Comparison of ENCODE assay signal across 10 cellular contexts in the genomic region with DNA sequence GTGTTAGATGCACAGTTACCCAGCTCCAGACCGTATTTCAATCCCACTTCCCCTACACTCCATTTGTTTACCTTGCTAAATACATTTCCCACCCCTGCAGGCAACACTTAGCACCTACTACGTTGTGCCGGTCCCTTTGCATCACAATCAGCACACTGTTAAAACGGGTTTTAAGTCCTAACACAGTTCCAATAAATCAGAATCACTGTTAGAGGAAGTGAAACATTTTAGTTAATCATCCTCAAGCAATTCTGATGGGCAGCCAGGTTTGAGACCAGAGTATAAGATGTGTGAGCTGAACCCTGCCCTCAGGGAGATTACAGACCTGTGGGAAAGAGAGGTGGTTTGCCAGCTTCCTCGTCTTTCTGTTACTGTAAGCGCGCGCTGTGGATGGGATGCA. TPM values are rescaled to one million over a fixed set of nuclear protein-coding genes. Genes with fewer than 3 reads are reported as not detected.
A peak's percentile ranks its signal among the peaks of the same experiment; 100 is the strongest.
DNase-seq lines count a peak whose midpoint lies in the region; ATAC-seq and TF ChIP-seq lines count a peak whose summit lies in the region.
"Had no signal": no experiment of that assay in that cellular context is flagged by ENCODE, and none has a peak within 500 bp of the region (broad histone marks: within the 10 kb centered on the region; RNA-seq: fewer than 3 reads in every experiment).

No MANE protein-coding gene starts in this region.

- no peak overlapping the region for H3K9ac ChIP-seq in smooth muscle cell (ENCODE audit: low read depth)

- H2AFZ ChIP-seq in smooth muscle cell (ENCODE audit: low read depth), result no peak overlapping the region

- no peaks in the 10 kb centered on the region for H3K27me3 Mint-ChIP-seq in activated CD4-positive, alpha-beta T cell treated with anti-CD3 and anti-CD28 coated beads for 36 hours

- peaks cover 38% of the 10 kb centered on the region for H4K20me1 ChIP-seq in smooth muscle cell (ENCODE audit: low read depth)

- H3F3A ChIP-seq in smooth muscle cell (ENCODE audit: low read depth), result peaks cover 24% of the 10 kb centered on the region

- H3K4me1 Mint-ChIP-seq in activated CD4-positive, alpha-beta T cell treated with anti-CD3 and anti-CD28 coated beads for 36 hours, result peaks cover 52% of the 10 kb centered on the region

- peak overlapping the region; percentile 94 for H3K4me2 ChIP-seq in smooth muscle cell

- H3K27ac Mint-ChIP-seq in activated CD4-positive, alpha-beta T cell treated with anti-CD3 and anti-CD28 coated beads for 36 hours, result peak overlapping the region; percentile 45

- H3K27me3 ChIP-seq in RWPE2 (ENCODE audit: insufficient read depth, poor library complexity, severe bottlenecking), result no peaks in the 10 kb centered on the region
- H3K27me3 ChIP-seq in smooth muscle cell (ENCODE audit: low read depth), result no peaks in the 10 kb centered on the region
- no peaks in the 10 kb centered on the region for H3K27me3 ChIP-seq in gastrocnemius medialis

- H3K79me2 ChIP-seq in smooth muscle cell (ENCODE audit: low read depth), result peaks cover 42% of the 10 kb centered on the region

- in situ Hi-C loops in gastrocnemius medialis (cut with MboI; ENCODE audit: low sequenced_read_pairs in 4 of 4), result no loop called here

- H3K4me3 Mint-ChIP-seq in activated CD4-positive, alpha-beta T cell treated with anti-CD3 and anti-CD28 coated beads for 36 hours, result peak overlapping the region; percentile 100

- DNase-seq in activated CD4-positive, alpha-beta T cell treated with anti-CD3 and anti-CD28 coated beads for 36 hours, result no peak
- DNase-seq in activated CD4-positive, alpha-beta T cell treated with anti-CD3 and anti-CD28 coated beads, Interleukin-2, amount 50 U/mL, for 1 hour, result no peak
- no peak for DNase-seq in RWPE2 (ENCODE audit: low spot score)
- DNase-seq in fibroblast of villous mesenchyme (ENCODE audit: low read depth), result no peak
- no peak for DNase-seq in smooth muscle cell (lab: John Stamatoyannopoulos, UW; ENCODE audit: unreplicated experiment)
- DNase-seq in gastrocnemius medialis, result no peak
- DNase-seq in HuH-7 (ENCODE audit: low spot score), result no peak
- DNase-seq: NCI-H2171 had no signal

- H3K9me3 ChIP-seq in RWPE2 (ENCODE audit: severe bottlenecking), result no peaks in the 10 kb centered on the region
- H3K9me3 ChIP-seq in smooth muscle cell (replicated peaks; ENCODE audit: low read depth), result no peaks in the 10 kb centered on the region
- H3K9me3 ChIP-seq in gastrocnemius medialis, result no peaks in the 10 kb centered on the region

- WGBS in smooth muscle cell (ENCODE audit: low lambda C conversion rate), result 21% methylated on average over 8 of the region's 8 CpGs

- H3K4me3 ChIP-seq in RWPE2 (ENCODE audit: severe bottlenecking) (no peak overlapping the region), fibroblast of villous mesenchyme (ENCODE audit: low read depth, low read length) (peak overlapping the region; percentile 97), smooth muscle cell (peak overlapping the region; percentile 89), gastrocnemius medialis (peak overlapping the region in 1 of 4 donors; percentile 92)

- TF ChIP-seq CTCF in RWPE2 (IDR thresholded peaks at IDR 0.05; ENCODE audit: poor library complexity, severe bottlenecking) (no peak), fibroblast of villous mesenchyme (IDR thresholded peaks at IDR 0.05; ENCODE audit: insufficient read depth, low read depth, low read length) (no peak), smooth muscle cell (IDR thresholded peaks at IDR 0.05; ENCODE audit: borderline replicate concordance, insufficient read depth, poor library complexity, severe bottlenecking) (no peak), gastrocnemius medialis (IDR thresholded peaks at IDR 0.05 in 4 of 5, conservative IDR thresholded peaks at IDR 0.05 in 1 of 5) (no peak)

- intact Hi-C loops in activated CD4-positive, alpha-beta T cell treated with anti-CD3 and anti-CD28 coated beads for 36 hours (cut with DNase I, micrococcal nuclease), result no loop called here
- intact Hi-C loops in gastrocnemius medialis (cut with DNase I; ENCODE audit: low total_unique reads), result no loop called here

- TF ChIP-seq POLR2A in gastrocnemius medialis (IDR thresholded peaks at IDR 0.05), result no peak

- CTCF ChIA-PET in activated CD4-positive, alpha-beta T cell treated with anti-CD3 and anti-CD28 coated beads for 36 hours (lab: Charles Lee), result interaction anchor here (0.6 to 6.1 kb wide), 5 partner anchors 24 to 182 kb away, joined by 3 to 40 read pairs (median 13); no protein-coding TSS in a partner anchor

- H3K4me1 ChIP-seq in RWPE2 (ENCODE audit: insufficient read depth, poor library complexity, severe bottlenecking) (peaks cover 12% of the 10 kb centered on the region), smooth muscle cell (ENCODE audit: low read depth) (peaks cover 39% of the 10 kb centered on the region), gastrocnemius medialis (peaks cover 26 to 35% of the 10 kb centered on the region in 2 donors)

- H3K36me3 ChIP-seq in RWPE2 (ENCODE audit: low read depth), result peaks cover 15% of the 10 kb centered on the region
- no peaks in the 10 kb centered on the region for H3K36me3 ChIP-seq in smooth muscle cell (ENCODE audit: low read depth)
- H3K36me3 ChIP-seq in gastrocnemius medialis, result no peaks in the 10 kb centered on the region

- no peaks in the 10 kb centered on the region for H3K9me3 Mint-ChIP-seq in activated CD4-positive, alpha-beta T cell treated with anti-CD3 and anti-CD28 coated beads for 36 hours (ENCODE audit: low read depth)

- peak overlapping the region; percentile 92 for H3K27ac ChIP-seq in RWPE2 (ENCODE audit: poor library complexity, severe bottlenecking)
- H3K27ac ChIP-seq in smooth muscle cell (ENCODE audit: low read depth), result peak overlapping the region; percentile 93
- no peak overlapping the region for H3K27ac ChIP-seq in gastrocnemius medialis

- H3K36me3 Mint-ChIP-seq in activated CD4-positive, alpha-beta T cell treated with anti-CD3 and anti-CD28 coated beads for 36 hours (ENCODE audit: low read depth), result peaks cover 31% of the 10 kb centered on the region

- POLR2A ChIA-PET in activated CD4-positive, alpha-beta T cell treated with anti-CD3 and anti-CD28 coated beads for 36 hours (lab: Charles Lee), result no interaction called here

- ATAC-seq in activated CD4-positive, alpha-beta T cell treated with anti-CD3 and anti-CD28 coated beads for 36 hours, result no peak
- no peak for ATAC-seq in RWPE2 (ENCODE audit: low read depth)
- no peak for ATAC-seq in GM18870 (IDR thresholded peaks at IDR 0.05; ENCODE audit: unreplicated experiment)
- no peak for ATAC-seq in gastrocnemius medialis

RNA-seq across cellular contexts. Expression of gene ZCCHC3, which starts 3.0 kb away (rescaled TPM):
- total RNA-seq in activated CD4-positive, alpha-beta T cell treated with anti-CD3 and anti-CD28 coated beads for 36 hours, result 10 to 100 TPM; 15.6 to 16.4 TPM
- total RNA-seq in fibroblast of villous mesenchyme, result 10.6 and 11.2 TPM in 2 replicates
- total RNA-seq in smooth muscle cell, result 25.9 and 27.7 TPM in 2 replicates
- 26.2 and 32.4 TPM in 2 replicates for polyA plus RNA-seq in smooth muscle cell
- total RNA-seq in gastrocnemius medialis, result 1 to 10 TPM; 6.7 to 9.4 (median 7.9) TPM

RNA-seq across cellular contexts. Expression of gene C20orf96, which starts 9.8 kb away (rescaled TPM):
- total RNA-seq in activated CD4-positive, alpha-beta T cell treated with anti-CD3 and anti-CD28 coated beads for 36 hours, result 1 to 10 TPM; 7.0 to 8.1 TPM
- total RNA-seq in fibroblast of villous mesenchyme (1.3 and 1.9 TPM in 2 replicates), smooth muscle cell (2.8 and 9.2 TPM in 2 replicates), gastrocnemius medialis (1 to 10 TPM in 1 of 4 donors, under 1 TPM in 2, not detected in 1; 0.19 to 1.5 (median 0.58) TPM)
- 11.2 and 11.7 TPM in 2 replicates for polyA plus RNA-seq in smooth muscle cell

RNA-seq across cellular contexts. Expression of gene SOX12, which starts 25.0 kb away (rescaled TPM):
- total RNA-seq in activated CD4-positive, alpha-beta T cell treated with anti-CD3 and anti-CD28 coated beads for 36 hours, result 1 to 10 TPM; 8.1 to 8.5 TPM
- total RNA-seq in fibroblast of villous mesenchyme, result 6.0 and 6.8 TPM in 2 replicates
- 3.3 and 7.1 TPM in 2 replicates for total RNA-seq in smooth muscle cell
- 16.6 and 17.7 TPM in 2 replicates for polyA plus RNA-seq in smooth muscle cell
- total RNA-seq in gastrocnemius medialis, result 1 to 10 TPM in 1 of 4 donors, under 1 TPM in 3; 0.15 to 1.4 (median 0.65) TPM

RNA-seq across cellular contexts. Expression of gene DEFB132, which starts 42.8 kb away (rescaled TPM):
- total RNA-seq in activated CD4-positive, alpha-beta T cell treated with anti-CD3 and anti-CD28 coated beads for 36 hours, result not detected
- not detected in 2 replicates for total RNA-seq in fibroblast of villous mesenchyme
- not detected in 2 replicates for total RNA-seq in smooth muscle cell
- polyA plus RNA-seq in smooth muscle cell, result not detected in 2 replicates
- total RNA-seq in gastrocnemius medialis, result not detected
- total RNA-seq: temporal lobe had no signal

RNA-seq across cellular contexts. Expression of gene NRSN2, which starts 46.6 kb away (rescaled TPM):
- 1 to 10 TPM; 5.2 to 7.5 TPM for total RNA-seq in activated CD4-positive, alpha-beta T cell treated with anti-CD3 and anti-CD28 coated beads for 36 hours
- total RNA-seq in fibroblast of villous mesenchyme (53.5 and 73.1 TPM in 2 replicates), smooth muscle cell (31.5 and 50.1 TPM in 2 replicates), gastrocnemius medialis (1 to 10 TPM; 1.3 to 4.7 (median 2.2) TPM)
- 99.1 and 107 TPM in 2 replicates for polyA plus RNA-seq in smooth muscle cell

Comparison
In these comparisons a context has a peak if more than half of its experiments do, and no peak if none do; other contexts are left out.
1. H3K27ac ChIP-seq: peak in RWPE2 (single experiment) and smooth muscle cell (single experiment); none in gastrocnemius medialis (0 of 4).